ENCODE assay signal across 1 cellular context in the genomic region with DNA sequence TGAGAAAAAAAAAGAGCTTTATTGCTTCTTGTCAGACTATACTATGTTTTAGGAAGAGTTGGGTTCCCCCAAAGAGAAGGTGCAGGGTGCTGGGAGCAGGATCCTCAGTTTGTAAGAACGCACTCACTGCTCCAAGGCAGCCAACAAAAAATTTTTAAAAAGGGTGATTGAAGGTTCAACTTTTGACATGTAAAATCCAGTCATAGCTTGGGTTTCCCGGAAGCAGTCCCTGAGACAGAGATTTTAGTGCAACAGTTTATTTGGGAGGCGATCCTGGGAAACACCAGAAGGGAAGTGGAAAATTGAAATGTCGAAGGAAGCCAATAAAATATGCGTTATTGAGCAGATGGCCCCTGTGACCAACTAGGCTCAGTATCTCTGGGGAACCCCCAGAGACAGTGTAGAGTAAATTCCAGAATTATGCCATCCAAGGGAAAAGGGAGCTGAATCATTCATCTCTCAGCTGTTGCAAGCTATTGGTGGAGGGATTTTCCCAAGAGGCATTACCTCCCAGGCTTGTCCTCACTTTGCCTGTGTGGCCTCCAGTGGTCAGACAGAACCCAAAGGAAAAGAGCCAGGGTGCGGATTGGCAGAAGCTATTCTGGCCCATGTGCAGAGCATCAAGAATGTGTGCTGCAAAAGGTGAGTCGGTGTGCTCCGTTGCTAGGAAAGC.
TF ChIP-seq lines count a peak whose summit lies in the region.

No MANE protein-coding gene starts in this region.

TF ChIP-seq in HepG2, 621 proteins besides CTCF, POLR2A, EP300 and RAD21 (continued from another document and continues in another):
- no peak for TF ChIP-seq HDAC6 (IDR thresholded peaks at IDR 0.05; ENCODE audit: low read depth, low read length)
- no peak for TF ChIP-seq ZNF7 (CRISPR knock-in tag; IDR thresholded peaks at IDR 0.05)
- TF ChIP-seq, protein P1, sequence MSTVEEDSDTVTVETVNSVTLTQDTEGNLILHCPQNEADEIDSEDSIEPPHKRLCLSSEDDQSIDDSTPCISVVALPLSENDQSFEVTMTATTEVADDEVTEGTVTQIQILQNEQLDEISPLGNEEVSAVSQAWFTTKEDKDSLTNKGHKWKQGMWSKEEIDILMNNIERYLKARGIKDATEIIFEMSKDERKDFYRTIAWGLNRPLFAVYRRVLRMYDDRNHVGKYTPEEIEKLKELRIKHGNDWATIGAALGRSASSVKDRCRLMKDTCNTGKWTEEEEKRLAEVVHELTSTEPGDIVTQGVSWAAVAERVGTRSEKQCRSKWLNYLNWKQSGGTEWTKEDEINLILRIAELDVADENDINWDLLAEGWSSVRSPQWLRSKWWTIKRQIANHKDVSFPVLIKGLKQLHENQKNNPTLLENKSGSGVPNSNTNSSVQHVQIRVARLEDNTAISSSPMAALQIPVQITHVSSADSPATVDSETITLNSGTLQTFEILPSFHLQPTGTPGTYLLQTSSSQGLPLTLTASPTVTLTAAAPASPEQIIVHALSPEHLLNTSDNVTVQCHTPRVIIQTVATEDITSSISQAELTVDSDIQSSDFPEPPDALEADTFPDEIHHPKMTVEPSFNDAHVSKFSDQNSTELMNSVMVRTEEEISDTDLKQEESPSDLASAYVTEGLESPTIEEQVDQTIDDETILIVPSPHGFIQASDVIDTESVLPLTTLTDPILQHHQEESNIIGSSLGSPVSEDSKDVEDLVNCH (CRISPR knock-in tag; IDR thresholded peaks at IDR 0.05): no peak
- no peak; the same call in 1 of the 2 replicates for TF ChIP-seq ETV6 (CRISPR knock-in tag; conservative IDR thresholded peaks at IDR 0.05)
- TF ChIP-seq ZNF292 (CRISPR knock-in tag; IDR thresholded peaks at IDR 0.05; ENCODE audit: borderline replicate concordance, low read depth): peak; percentile 23; the same call in 1 of the 2 replicates
- TF ChIP-seq TEAD2 (CRISPR knock-in tag; IDR thresholded peaks at IDR 0.05): no peak
- TF ChIP-seq REPIN1 (CRISPR knock-in tag; IDR thresholded peaks at IDR 0.05; ENCODE audit: borderline replicate concordance, low read depth): peak; percentile 3; the same call in 1 of the 2 replicates
- peak; percentile 63; the same call in 1 of the 2 replicates for TF ChIP-seq ZNF614 (CRISPR knock-in tag; IDR thresholded peaks at IDR 0.05; ENCODE audit: borderline replicate concordance)
- TF ChIP-seq ZFP82 (CRISPR knock-in tag; IDR thresholded peaks at IDR 0.05; ENCODE audit: borderline replicate concordance): peak; percentile 71; the same call in 1 of the 2 replicates
- no peak for TF ChIP-seq NR1H2 (CRISPR knock-in tag; IDR thresholded peaks at IDR 0.05; ENCODE audit: borderline replicate concordance, low read depth)
- no peak for TF ChIP-seq PRDM15 (CRISPR knock-in tag; IDR thresholded peaks at IDR 0.05)
- TF ChIP-seq, protein P2, sequence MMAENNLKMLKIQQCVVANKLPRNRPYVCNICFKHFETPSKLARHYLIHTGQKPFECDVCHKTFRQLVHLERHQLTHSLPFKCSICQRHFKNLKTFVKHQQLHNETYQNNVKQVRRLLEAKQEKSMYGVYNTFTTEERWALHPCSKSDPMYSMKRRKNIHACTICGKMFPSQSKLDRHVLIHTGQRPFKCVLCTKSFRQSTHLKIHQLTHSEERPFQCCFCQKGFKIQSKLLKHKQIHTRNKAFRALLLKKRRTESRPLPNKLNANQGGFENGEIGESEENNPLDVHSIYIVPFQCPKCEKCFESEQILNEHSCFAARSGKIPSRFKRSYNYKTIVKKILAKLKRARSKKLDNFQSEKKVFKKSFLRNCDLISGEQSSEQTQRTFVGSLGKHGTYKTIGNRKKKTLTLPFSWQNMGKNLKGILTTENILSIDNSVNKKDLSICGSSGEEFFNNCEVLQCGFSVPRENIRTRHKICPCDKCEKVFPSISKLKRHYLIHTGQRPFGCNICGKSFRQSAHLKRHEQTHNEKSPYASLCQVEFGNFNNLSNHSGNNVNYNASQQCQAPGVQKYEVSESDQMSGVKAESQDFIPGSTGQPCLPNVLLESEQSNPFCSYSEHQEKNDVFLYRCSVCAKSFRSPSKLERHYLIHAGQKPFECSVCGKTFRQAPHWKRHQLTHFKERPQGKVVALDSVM (CRISPR knock-in tag; IDR thresholded peaks at IDR 0.05): peak; percentile 50; the same call in 1 of the 2 replicates
- TF ChIP-seq CBX1 (IDR thresholded peaks at IDR 0.05; ENCODE audit: low read depth): no peak
- peak; percentile 76; the same call in 1 of the 2 replicates for TF ChIP-seq MED1 (CRISPR knock-in tag; IDR thresholded peaks at IDR 0.05)
- no peak for TF ChIP-seq KLF15 (CRISPR knock-in tag; IDR thresholded peaks at IDR 0.05; ENCODE audit: borderline replicate concordance)
- TF ChIP-seq ZNF260 (CRISPR knock-in tag; IDR thresholded peaks at IDR 0.05; ENCODE audit: borderline replicate concordance, low read depth): no peak
- TF ChIP-seq PPARG (CRISPR knock-in tag; conservative IDR thresholded peaks at IDR 0.05): 0 out of 2 replicates have a peak, but pooled peaks have one; percentile 32
- peak; percentile 62 for TF ChIP-seq FOXA3 (CRISPR knock-in tag; IDR thresholded peaks at IDR 0.05)
- TF ChIP-seq NFE2L2 (IDR thresholded peaks at IDR 0.05; ENCODE audit: low read length): peak; percentile 51
- TF ChIP-seq DDIT3 (CRISPR knock-in tag; IDR thresholded peaks at IDR 0.05): no peak
- 0 out of 2 replicates have a peak, but pooled peaks have one; percentile 40 for TF ChIP-seq HOXA5 (CRISPR knock-in tag; IDR thresholded peaks at IDR 0.05)
- TF ChIP-seq ZNF850 (CRISPR knock-in tag; conservative IDR thresholded peaks at IDR 0.05): 0 out of 2 replicates have a peak, but pooled peaks have one; percentile 47
- TF ChIP-seq ATF7-NPFF (CRISPR knock-in tag; IDR thresholded peaks at IDR 0.05; ENCODE audit: low read depth): no peak
- TF ChIP-seq ERF (CRISPR knock-in tag; IDR thresholded peaks at IDR 0.05): no peak
- peak; percentile 66 for TF ChIP-seq XRCC5 (optimal IDR thresholded peaks at IDR 0.05; ENCODE audit: low read length)
- TF ChIP-seq HNRNPH1 (optimal IDR thresholded peaks at IDR 0.05; ENCODE audit: low read depth, low read length): no peak
- TF ChIP-seq ZSCAN20 (CRISPR knock-in tag; IDR thresholded peaks at IDR 0.05; ENCODE audit: borderline replicate concordance): no peak
- no peak; the same call in 1 of the 2 replicates for TF ChIP-seq BHLHE40 (IDR thresholded peaks at IDR 0.05; ENCODE audit: low read length)
- TF ChIP-seq ZNF441 (CRISPR knock-in tag; IDR thresholded peaks at IDR 0.05; ENCODE audit: borderline replicate concordance): peak; percentile 46; the same call in 1 of the 2 replicates
- no peak for TF ChIP-seq U2AF1 (optimal IDR thresholded peaks at IDR 0.05; ENCODE audit: low read depth, low read length)
- TF ChIP-seq ZFP62 (CRISPR knock-in tag; IDR thresholded peaks at IDR 0.05): no peak
- peak; percentile 48; the same call in 1 of the 2 replicates for TF ChIP-seq HNF4A (CRISPR knock-in tag; IDR thresholded peaks at IDR 0.05)
- no peak for TF ChIP-seq ZNF546 (CRISPR knock-in tag; conservative IDR thresholded peaks at IDR 0.05)
- TF ChIP-seq BRD4 (CRISPR knock-in tag; IDR thresholded peaks at IDR 0.05): peak; percentile 69; the same call in 1 of the 2 replicates
- no peak for TF ChIP-seq HNF4G (IDR thresholded peaks at IDR 0.05; ENCODE audit: borderline replicate concordance, low read depth, low read length)
- TF ChIP-seq HNF4G (CRISPR knock-in tag; IDR thresholded peaks at IDR 0.05; ENCODE audit: borderline replicate concordance, low read depth): 0 out of 2 replicates have a peak, but pooled peaks have one; percentile 44
- TF ChIP-seq CHD4 (IDR thresholded peaks at IDR 0.05; ENCODE audit: borderline replicate concordance, low read length): peak; percentile 46; the same call in 1 of the 2 replicates
- peak; percentile 94; the same call in 1 of the 2 replicates for TF ChIP-seq TFAP4 (IDR thresholded peaks at IDR 0.05; ENCODE audit: borderline replicate concordance, low read depth)
- TF ChIP-seq, protein P3, sequence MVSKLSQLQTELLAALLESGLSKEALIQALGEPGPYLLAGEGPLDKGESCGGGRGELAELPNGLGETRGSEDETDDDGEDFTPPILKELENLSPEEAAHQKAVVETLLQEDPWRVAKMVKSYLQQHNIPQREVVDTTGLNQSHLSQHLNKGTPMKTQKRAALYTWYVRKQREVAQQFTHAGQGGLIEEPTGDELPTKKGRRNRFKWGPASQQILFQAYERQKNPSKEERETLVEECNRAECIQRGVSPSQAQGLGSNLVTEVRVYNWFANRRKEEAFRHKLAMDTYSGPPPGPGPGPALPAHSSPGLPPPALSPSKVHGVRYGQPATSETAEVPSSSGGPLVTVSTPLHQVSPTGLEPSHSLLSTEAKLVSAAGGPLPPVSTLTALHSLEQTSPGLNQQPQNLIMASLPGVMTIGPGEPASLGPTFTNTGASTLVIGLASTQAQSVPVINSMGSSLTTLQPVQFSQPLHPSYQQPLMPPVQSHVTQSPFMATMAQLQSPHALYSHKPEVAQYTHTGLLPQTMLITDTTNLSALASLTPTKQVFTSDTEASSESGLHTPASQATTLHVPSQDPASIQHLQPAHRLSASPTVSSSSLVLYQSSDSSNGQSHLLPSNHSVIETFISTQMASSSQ (IDR thresholded peaks at IDR 0.05; ENCODE audit: low read depth): no peak
- TF ChIP-seq, protein P3 (CRISPR knock-in tag; IDR thresholded peaks at IDR 0.05; ENCODE audit: borderline replicate concordance): no peak
- TF ChIP-seq ZBTB3 (CRISPR knock-in tag; IDR thresholded peaks at IDR 0.05; ENCODE audit: borderline replicate concordance, low read depth): no peak
- TF ChIP-seq MAZ (IDR thresholded peaks at IDR 0.05; ENCODE audit: borderline replicate concordance, low read depth, low read length): no peak; the same call in 1 of the 2 replicates
- TF ChIP-seq MAZ (CRISPR knock-in tag; IDR thresholded peaks at IDR 0.05; ENCODE audit: low read depth): no peak
- peak; percentile 58 for TF ChIP-seq GATAD2A (CRISPR knock-in tag; IDR thresholded peaks at IDR 0.05)
- no peak for TF ChIP-seq ATM (IDR thresholded peaks at IDR 0.05; ENCODE audit: borderline replicate concordance)
- no peak; a peak in 1 of 4 replicates for TF ChIP-seq NR2F1 (CRISPR knock-in tag; IDR thresholded peaks at IDR 0.05)
- TF ChIP-seq ZNF510 (CRISPR knock-in tag; IDR thresholded peaks at IDR 0.05; ENCODE audit: low read depth): no peak
- no peak for TF ChIP-seq TSC22D2 (CRISPR knock-in tag; IDR thresholded peaks at IDR 0.05; ENCODE audit: borderline replicate concordance)
- TF ChIP-seq ZNF768 (CRISPR knock-in tag; IDR thresholded peaks at IDR 0.05): no peak
- TF ChIP-seq MAFF (IDR thresholded peaks at IDR 0.05; ENCODE audit: low read depth, low read length): peak; percentile 64
- peak; percentile 35; the same call in 1 of the 2 replicates for TF ChIP-seq SNAI1 (CRISPR knock-in tag; IDR thresholded peaks at IDR 0.05; ENCODE audit: borderline replicate concordance)
- TF ChIP-seq ZNF772 (CRISPR knock-in tag; IDR thresholded peaks at IDR 0.05): peak; percentile 67; the same call in 1 of the 2 replicates
- TF ChIP-seq, protein P4, sequence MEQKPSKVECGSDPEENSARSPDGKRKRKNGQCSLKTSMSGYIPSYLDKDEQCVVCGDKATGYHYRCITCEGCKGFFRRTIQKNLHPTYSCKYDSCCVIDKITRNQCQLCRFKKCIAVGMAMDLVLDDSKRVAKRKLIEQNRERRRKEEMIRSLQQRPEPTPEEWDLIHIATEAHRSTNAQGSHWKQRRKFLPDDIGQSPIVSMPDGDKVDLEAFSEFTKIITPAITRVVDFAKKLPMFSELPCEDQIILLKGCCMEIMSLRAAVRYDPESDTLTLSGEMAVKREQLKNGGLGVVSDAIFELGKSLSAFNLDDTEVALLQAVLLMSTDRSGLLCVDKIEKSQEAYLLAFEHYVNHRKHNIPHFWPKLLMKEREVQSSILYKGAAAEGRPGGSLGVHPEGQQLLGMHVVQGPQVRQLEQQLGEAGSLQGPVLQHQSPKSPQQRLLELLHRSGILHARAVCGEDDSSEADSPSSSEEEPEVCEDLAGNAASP (CRISPR knock-in tag; IDR thresholded peaks at IDR 0.05; ENCODE audit: borderline replicate concordance): peak; percentile 94
